ENCODE assay signal across 18 cellular contexts in the genomic region with DNA sequence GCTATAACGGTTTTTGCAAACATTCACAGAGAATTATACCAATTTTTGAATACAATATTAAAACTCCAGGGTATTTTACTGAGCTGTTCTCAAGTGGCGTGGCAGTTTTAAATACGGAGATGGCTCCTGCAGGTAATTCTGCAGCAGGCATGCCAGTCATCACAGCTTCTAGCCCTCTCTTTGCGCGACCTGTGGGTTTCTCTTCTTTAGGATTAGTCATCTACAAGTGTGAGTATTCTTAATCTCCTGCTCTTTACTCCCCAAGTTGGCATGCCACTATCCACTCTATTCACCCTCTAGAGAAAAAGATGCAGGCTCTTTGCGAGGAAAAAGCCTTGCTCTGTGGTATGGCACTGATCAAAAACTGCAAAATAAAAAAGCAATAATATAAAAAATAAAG. TPM values are rescaled to one million over a fixed set of nuclear protein-coding genes. Genes with fewer than 3 reads are reported as not detected.
A peak's percentile ranks its signal among the peaks of the same experiment; 100 is the strongest.
DNase-seq lines count a peak whose midpoint lies in the region; ATAC-seq and TF ChIP-seq lines count a peak whose summit lies in the region.
"Had no signal": no experiment of that assay in that cellular context is flagged by ENCODE, and none has a peak within 500 bp of the region (broad histone marks: within the 10 kb centered on the region; RNA-seq: fewer than 3 reads in every experiment).

No MANE protein-coding gene starts in this region.

- H3K27ac Mint-ChIP-seq in activated CD4-positive, alpha-beta T cell treated with anti-CD3 and anti-CD28 coated beads for 36 hours: no peak overlapping the region
- H3K27ac Mint-ChIP-seq in activated CD4-positive, alpha-beta T cell treated with anti-CD3 and anti-CD28 coated beads, Interleukin-2, amount 10 ng/mL, durations not matched to agents 7 days and 5 days: no peak overlapping the region
- peak overlapping the region; percentile 30 for H3K27ac Mint-ChIP-seq in activated naive CD4-positive, alpha-beta T cell treated with anti-CD3 and anti-CD28 coated beads, Interleukin-2, amount 50 U/mL, for 24 hours
- no peak overlapping the region for H3K27ac Mint-ChIP-seq in neural progenitor cell
- H3K27ac Mint-ChIP-seq: CD4-positive, alpha-beta T cell had no signal

- POLR2A ChIA-PET in activated CD4-positive, alpha-beta T cell treated with anti-CD3 and anti-CD28 coated beads for 36 hours (lab: Charles Lee): no interaction called here
- POLR2A ChIA-PET in activated CD4-positive, alpha-beta T cell treated with anti-CD3 and anti-CD28 coated beads, Interleukin-2, amount 10 ng/mL, durations not matched to agents 7 days and 5 days (lab: Charles Lee): no interaction called here

- TF ChIP-seq CTCF in neural progenitor cell (IDR thresholded peaks at IDR 0.05): no peak

- H3K4me1 ChIP-seq in neural progenitor cell: no peaks in the 10 kb centered on the region
- H3K4me1 ChIP-seq: BE2C had no signal

- no peak overlapping the region for H3K9ac ChIP-seq in neural progenitor cell

- no peaks in the 10 kb centered on the region for H3K79me2 ChIP-seq in neural progenitor cell (ENCODE audit: low read depth)

- ATAC-seq in activated CD4-positive, alpha-beta T cell treated with anti-CD3 and anti-CD28 coated beads for 36 hours: peak; percentile 66
- ATAC-seq: K562 had no signal

- H3K27ac ChIP-seq in neural progenitor cell: no peak overlapping the region
- H3K27ac ChIP-seq: PC-9 had no signal

- no peaks in the 10 kb centered on the region for H3K36me3 ChIP-seq in neural progenitor cell
- H3K36me3 ChIP-seq: BE2C had no signal

- H3F3A ChIP-seq in neural progenitor cell (ENCODE audit: low read depth): no peaks in the 10 kb centered on the region

- intact Hi-C loops in activated CD4-positive, alpha-beta T cell treated with anti-CD3 and anti-CD28 coated beads for 36 hours (cut with DNase I, micrococcal nuclease): no loop called here

- peak; percentile 41 for DNase-seq in activated CD4-positive, alpha-beta T cell treated with anti-CD3 and anti-CD28 coated beads for 36 hours
- DNase-seq in activated CD4-positive, alpha-beta T cell treated with anti-CD3 and anti-CD28 coated beads, Interleukin-2, amount 10 ng/mL, durations not matched to agents 7 days and 5 days: no peak
- no peak for DNase-seq in activated naive CD4-positive, alpha-beta T cell (lab: John Stamatoyannopoulos, UW)
- peak; percentile 23 to 30 for DNase-seq in activated T-cell treated with anti-CD3 and anti-CD28 coated beads, Interleukin-2, amount 50 U/mL, for 48 hours
- peak; percentile 5 for DNase-seq in neural progenitor cell (ENCODE audit: low spot score)
- DNase-seq in NCI-H1694 treated with DMSO at 0.1 percent for 48 hours (lab: John Stamatoyannopoulos, UW): no peak
- DNase-seq in DMS53 (lab: John Stamatoyannopoulos, UW): no peak
- DNase-seq: 8988T; BE2C; CD4-positive, alpha-beta T cell; NCI-H1048; NCI-H146; NCI-H2081 treated with DMSO at 0.1 percent for 48 hours; NCI-H510A treated with DMSO at 0.1 percent for 48 hours; NCI-H82; PC-9 had no signal

- H4K20me1 ChIP-seq in neural progenitor cell (ENCODE audit: low read depth): no peaks in the 10 kb centered on the region

- H3K36me3 Mint-ChIP-seq in activated CD4-positive, alpha-beta T cell treated with anti-CD3 and anti-CD28 coated beads for 36 hours (ENCODE audit: low read depth): no peaks in the 10 kb centered on the region
- H3K36me3 Mint-ChIP-seq in activated CD4-positive, alpha-beta T cell treated with anti-CD3 and anti-CD28 coated beads, Interleukin-2, amount 10 ng/mL, durations not matched to agents 7 days and 5 days (ENCODE audit: low read depth): no peaks in the 10 kb centered on the region
- H3K36me3 Mint-ChIP-seq in activated naive CD4-positive, alpha-beta T cell treated with anti-CD3 and anti-CD28 coated beads, Interleukin-2, amount 50 U/mL, for 24 hours: peaks cover 1% of the 10 kb centered on the region
- no peaks in the 10 kb centered on the region for H3K36me3 Mint-ChIP-seq in neural progenitor cell

- H2AFZ ChIP-seq in neural progenitor cell (replicated peaks): no peak overlapping the region
- H2AFZ ChIP-seq: PC-9 had no signal

- CTCF ChIA-PET in activated CD4-positive, alpha-beta T cell treated with anti-CD3 and anti-CD28 coated beads for 36 hours (lab: Charles Lee): interaction anchor here (0.5 to 1.4 kb wide), 2 partner anchors 138 to 1620 kb away, joined by 3 to 4 read pairs; no protein-coding TSS in a partner anchor
- CTCF ChIA-PET in activated CD4-positive, alpha-beta T cell treated with anti-CD3 and anti-CD28 coated beads, Interleukin-2, amount 10 ng/mL, durations not matched to agents 7 days and 5 days (lab: Charles Lee): interaction anchor here (0.6 kb wide), 1 partner anchor 447 kb away, joined by 3 read pairs; no protein-coding TSS in a partner anchor

- no peak overlapping the region for H3K4me3 Mint-ChIP-seq in activated CD4-positive, alpha-beta T cell treated with anti-CD3 and anti-CD28 coated beads for 36 hours
- H3K4me3 Mint-ChIP-seq in activated CD4-positive, alpha-beta T cell treated with anti-CD3 and anti-CD28 coated beads, Interleukin-2, amount 10 ng/mL, durations not matched to agents 7 days and 5 days: no peak overlapping the region
- peak overlapping the region; percentile 39 for H3K4me3 Mint-ChIP-seq in activated naive CD4-positive, alpha-beta T cell treated with anti-CD3 and anti-CD28 coated beads, Interleukin-2, amount 50 U/mL, for 24 hours
- H3K4me3 Mint-ChIP-seq in neural progenitor cell: no peak overlapping the region
- H3K4me3 Mint-ChIP-seq: CD4-positive, alpha-beta T cell had no signal

- H3K9me3 ChIP-seq in neural progenitor cell (ENCODE audit: low read depth): no peaks in the 10 kb centered on the region
- H3K9me3 ChIP-seq: BE2C had no signal

- H3K4me3 ChIP-seq in neural progenitor cell: no peak overlapping the region
- H3K4me3 ChIP-seq: K562, PC-9 had no signal

- H3K4me2 ChIP-seq in neural progenitor cell: no peak overlapping the region
- H3K4me2 ChIP-seq: PC-9 had no signal

- H3K27me3 ChIP-seq in neural progenitor cell: no peaks in the 10 kb centered on the region

- no peaks in the 10 kb centered on the region for H3K27me3 Mint-ChIP-seq in activated CD4-positive, alpha-beta T cell treated with anti-CD3 and anti-CD28 coated beads for 36 hours
- no peaks in the 10 kb centered on the region for H3K27me3 Mint-ChIP-seq in activated CD4-positive, alpha-beta T cell treated with anti-CD3 and anti-CD28 coated beads, Interleukin-2, amount 10 ng/mL, durations not matched to agents 7 days and 5 days
- no peaks in the 10 kb centered on the region for H3K27me3 Mint-ChIP-seq in activated naive CD4-positive, alpha-beta T cell treated with anti-CD3 and anti-CD28 coated beads, Interleukin-2, amount 50 U/mL, for 24 hours
- no peaks in the 10 kb centered on the region for H3K27me3 Mint-ChIP-seq in neural progenitor cell (ENCODE audit: insufficient read depth, low read depth)
- H3K27me3 Mint-ChIP-seq: CD4-positive, alpha-beta T cell had no signal

- H3K4me1 Mint-ChIP-seq in activated CD4-positive, alpha-beta T cell treated with anti-CD3 and anti-CD28 coated beads for 36 hours: peaks cover 15% of the 10 kb centered on the region
- no peaks in the 10 kb centered on the region for H3K4me1 Mint-ChIP-seq in activated CD4-positive, alpha-beta T cell treated with anti-CD3 and anti-CD28 coated beads, Interleukin-2, amount 10 ng/mL, durations not matched to agents 7 days and 5 days
- H3K4me1 Mint-ChIP-seq in activated naive CD4-positive, alpha-beta T cell treated with anti-CD3 and anti-CD28 coated beads, Interleukin-2, amount 50 U/mL, for 24 hours: peaks cover 33% of the 10 kb centered on the region
- no peaks in the 10 kb centered on the region for H3K4me1 Mint-ChIP-seq in neural progenitor cell

- H3K9me3 Mint-ChIP-seq in activated CD4-positive, alpha-beta T cell treated with anti-CD3 and anti-CD28 coated beads for 36 hours (ENCODE audit: low read depth): no peaks in the 10 kb centered on the region
- no peaks in the 10 kb centered on the region for H3K9me3 Mint-ChIP-seq in activated CD4-positive, alpha-beta T cell treated with anti-CD3 and anti-CD28 coated beads, Interleukin-2, amount 10 ng/mL, durations not matched to agents 7 days and 5 days
- H3K9me3 Mint-ChIP-seq in activated naive CD4-positive, alpha-beta T cell treated with anti-CD3 and anti-CD28 coated beads, Interleukin-2, amount 50 U/mL, for 24 hours: no peaks in the 10 kb centered on the region
- no peaks in the 10 kb centered on the region for H3K9me3 Mint-ChIP-seq in neural progenitor cell
- H3K9me3 Mint-ChIP-seq: CD4-positive, alpha-beta T cell had no signal

RNA-seq across cellular contexts. Expression of a gene that starts 43.9 kb away (rescaled TPM):
- under 1 TPM; 0.66 to 0.67 TPM for total RNA-seq in activated CD4-positive, alpha-beta T cell treated with anti-CD3 and anti-CD28 coated beads for 36 hours
- under 1 TPM; 0.17 TPM for total RNA-seq in activated CD4-positive, alpha-beta T cell treated with anti-CD3 and anti-CD28 coated beads, Interleukin-2, amount 10 ng/mL, durations not matched to agents 7 days and 5 days
- 0.74 and 0.75 TPM in 2 replicates for total RNA-seq in neural progenitor cell (ENCODE audit: low replicate concordance)

Comparison
In these comparisons a context has a peak if more than half of its experiments do, and no peak if none do; other contexts are left out.
1. DNase-seq: peak in activated CD4-positive, alpha-beta T cell treated with anti-CD3 and anti-CD28 coated beads for 36 hours (single experiment), activated T-cell treated with anti-CD3 and anti-CD28 coated beads, Interleukin-2, amount 50 U/mL, for 48 hours (2 of 2) and neural progenitor cell (single experiment); none in activated CD4-positive, alpha-beta T cell treated with anti-CD3 and anti-CD28 coated beads, Interleukin-2, amount 10 ng/mL, durations not matched to agents 7 days and 5 days (single experiment), activated naive CD4-positive, alpha-beta T cell (0 of 4), NCI-H1694 treated with DMSO at 0.1 percent for 48 hours (single experiment) and DMS53 (single experiment).